In the genomic region with DNA sequence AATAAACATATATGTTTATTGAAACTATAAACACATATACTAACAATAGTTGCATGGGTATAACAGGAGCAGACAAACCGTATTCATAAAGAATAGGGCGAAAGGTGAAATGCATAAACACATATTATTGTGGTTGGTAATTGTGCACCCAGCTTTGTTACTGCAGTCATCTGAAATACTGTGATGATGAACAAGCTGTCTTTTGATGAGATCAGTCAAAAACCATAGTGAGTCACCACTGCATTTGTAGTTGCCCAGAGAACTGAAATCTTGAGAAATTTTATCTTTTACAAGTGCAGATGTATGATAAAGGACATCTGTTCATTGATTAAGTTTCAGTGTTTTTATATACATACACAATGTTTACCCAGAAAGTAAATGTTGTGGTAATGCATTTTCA, we compare ENCODE assay signal across 15 cellular contexts.
DNase-seq lines count a peak whose midpoint lies in the region; ATAC-seq and TF ChIP-seq lines count a peak whose summit lies in the region.
"Had no signal": no experiment of that assay in that cellular context is flagged by ENCODE, and none has a peak within 500 bp of the region (broad histone marks: within the 10 kb centered on the region; RNA-seq: fewer than 3 reads in every experiment).

No MANE protein-coding gene starts in this region.

- H3K14ac ChIP-seq in mesenchymal stem cell (ENCODE audit: low read length in 2 of 2): no peak overlapping the region

- H3K4me3 ChIP-seq in choroid plexus epithelial cell (ENCODE audit: low read depth, low read length) (no peak overlapping the region), mesenchymal stem cell (ENCODE audit: insufficient read depth in 1 of 2, low read depth in 1 of 2, low read length in 2 of 2) (no peak overlapping the region), ovary (no peak overlapping the region)
- H3K4me3 ChIP-seq: coronary artery, GM12878, heart right ventricle had no signal

- H3K27me3 Mint-ChIP-seq in T-helper 17 cell: no peaks in the 10 kb centered on the region

- H3K4me1 ChIP-seq in mesenchymal stem cell (ENCODE audit: control insufficient read depth, insufficient read depth, low read depth, low read length): no peaks in the 10 kb centered on the region
- H3K4me1 ChIP-seq in ovary (ENCODE audit: insufficient read depth): no peaks in the 10 kb centered on the region
- H3K4me1 ChIP-seq: heart right ventricle, parathyroid adenoma had no signal

- no peak overlapping the region for H2BK12ac ChIP-seq in mesenchymal stem cell (ENCODE audit: low read length in 2 of 2)

- no peak overlapping the region for H2BK15ac ChIP-seq in mesenchymal stem cell (ENCODE audit: low read depth, poor library complexity, severe bottlenecking)

- WGBS in mesenchymal stem cell: 41% methylated on average over 2 of the region's 2 CpGs
- WGBS in ovary, 3 donors: 43 to 92% (median 88%) methylated on average over 2 of the region's 2 CpGs

- H3K4ac ChIP-seq in mesenchymal stem cell (ENCODE audit: low read depth in 1 of 2, low read length in 2 of 2): no peak overlapping the region

- no peak for TF ChIP-seq EP300 in ovary (IDR thresholded peaks at IDR 0.05)

- H4K8ac ChIP-seq in mesenchymal stem cell (ENCODE audit: low read length): no peak overlapping the region

- H3K27ac ChIP-seq in mesenchymal stem cell (ENCODE audit: low read length, poor library complexity, severe bottlenecking) (no peak overlapping the region), ovary (no peak overlapping the region)
- H3K27ac ChIP-seq: coronary artery, heart right ventricle, parathyroid adenoma had no signal

- H3K18ac ChIP-seq in mesenchymal stem cell (ENCODE audit: low read depth in 1 of 2, low read length in 2 of 2): no peak overlapping the region

- H3K27me3 ChIP-seq in mesenchymal stem cell (ENCODE audit: control insufficient read depth in 1 of 2, insufficient read depth in 1 of 2, low read length in 2 of 2): no peaks in the 10 kb centered on the region
- no peaks in the 10 kb centered on the region for H3K27me3 ChIP-seq in ovary
- H3K27me3 ChIP-seq: heart right ventricle had no signal

- no peaks in the 10 kb centered on the region for H3K9me3 ChIP-seq in mesenchymal stem cell (ENCODE audit: control insufficient read depth, low read length)
- no peaks in the 10 kb centered on the region for H3K9me3 ChIP-seq in ovary
- H3K9me3 ChIP-seq in T-helper 17 cell (ENCODE audit: control insufficient read depth, low read length, poor library complexity, severe bottlenecking): no peaks in the 10 kb centered on the region
- H3K9me3 ChIP-seq: heart right ventricle had no signal

- DNase-seq in DMS 273 (lab: John Stamatoyannopoulos, UW; ENCODE audit: unreplicated experiment) (peak; percentile 45), NCI-H2171 (lab: John Stamatoyannopoulos, UW) (peak; percentile 27), choroid plexus epithelial cell (ENCODE audit: low read depth) (peak; percentile 80), mesenchymal stem cell (peak; percentile 58), ovary (no peak), NOMO-1 (lab: John Stamatoyannopoulos, UW; ENCODE audit: unreplicated experiment in 2 of 2) (no peak), T-helper 17 cell (no peak)
- DNase-seq: heart right ventricle; NCI-H510A; stimulated activated naive CD4-positive, alpha-beta T cell treated with Interleukin-2 at 50 U/mL for 16 hours had no signal

- H3K27ac Mint-ChIP-seq in T-helper 17 cell: no peak overlapping the region
- H3K27ac Mint-ChIP-seq: activated T-helper 1 cell treated with anti-CD3 and anti-CD28 coated beads, Interleukin-12 subunit alpha, Interleukin-12 subunit beta, Interleukin-2, Interleukin-4 antibody, amounts not matched to agents 30 ng/mL and 10 ng/mL and 1 ng/mL, durations not matched to agents 14 hours and 24 hours and 36 hours had no signal

- no peak overlapping the region for H3K4me2 ChIP-seq in mesenchymal stem cell (ENCODE audit: low read length, poor library complexity, severe bottlenecking)

- H3K36me3 ChIP-seq in mesenchymal stem cell (ENCODE audit: control insufficient read depth in 1 of 2, insufficient read depth in 2 of 2, low read depth in 1 of 2, low read length in 2 of 2): peaks cover 3 to 33% of the 10 kb centered on the region in 2 experiments
- H3K36me3 ChIP-seq in ovary: no peaks in the 10 kb centered on the region

- no peak overlapping the region for H3K23ac ChIP-seq in mesenchymal stem cell (ENCODE audit: low read length in 2 of 2)

- H2BK5ac ChIP-seq in mesenchymal stem cell (ENCODE audit: low read depth, low read length, poor library complexity, severe bottlenecking): no peak overlapping the region

- intact Hi-C loops in ovary (cut with DNase I): no loop called here

- no peak overlapping the region for H2AFZ ChIP-seq in mesenchymal stem cell (ENCODE audit: low read depth, low read length)
- H2AFZ ChIP-seq: parathyroid adenoma had no signal

- no peaks in the 10 kb centered on the region for H3K36me3 Mint-ChIP-seq in T-helper 17 cell (ENCODE audit: low read depth)

- H2BK120ac ChIP-seq in mesenchymal stem cell (ENCODE audit: low read depth, low read length): no peak overlapping the region

- no peak overlapping the region for H3K9ac ChIP-seq in mesenchymal stem cell (ENCODE audit: low read length)
- H3K9ac ChIP-seq: parathyroid adenoma had no signal

- no peak overlapping the region for H2AK5ac ChIP-seq in mesenchymal stem cell (ENCODE audit: low read length, severe bottlenecking)

- H3K4me3 Mint-ChIP-seq in T-helper 17 cell: no peak overlapping the region
- H3K4me3 Mint-ChIP-seq: activated T-helper 1 cell treated with anti-CD3 and anti-CD28 coated beads, Interleukin-12 subunit alpha, Interleukin-12 subunit beta, Interleukin-2, Interleukin-4 antibody, amounts not matched to agents 30 ng/mL and 10 ng/mL and 1 ng/mL, durations not matched to agents 14 hours and 24 hours and 36 hours had no signal

- ATAC-seq in T-helper 17 cell (no peak), GM19023 (IDR thresholded peaks at IDR 0.05; ENCODE audit: unreplicated experiment) (no peak)
- ATAC-seq: GM12878, heart right ventricle had no signal

- peaks cover 5% of the 10 kb centered on the region for H3K79me1 ChIP-seq in mesenchymal stem cell (replicated peaks; ENCODE audit: low read length, poor library complexity, severe bottlenecking)

- no peak for TF ChIP-seq CTCF in choroid plexus epithelial cell (conservative IDR thresholded peaks at IDR 0.05; ENCODE audit: low read depth, low read length)
- no peak for TF ChIP-seq CTCF in ovary (IDR thresholded peaks at IDR 0.05)

- no peak for TF ChIP-seq POLR2A in ovary (IDR thresholded peaks at IDR 0.05)

- H4K91ac ChIP-seq in mesenchymal stem cell (ENCODE audit: low read length): no peak overlapping the region

- no peaks in the 10 kb centered on the region for H3K4me1 Mint-ChIP-seq in T-helper 17 cell

Comparison
In these comparisons a context has a peak if more than half of its experiments do, and no peak if none do; other contexts are left out.
1. DNase-seq: peak in DMS 273 (single experiment), NCI-H2171 (single experiment), choroid plexus epithelial cell (single experiment) and mesenchymal stem cell (single experiment); none in ovary (0 of 5), NOMO-1 (0 of 2) and T-helper 17 cell (0 of 3).